ENCODE assay signal across 18 cellular contexts in the genomic region with DNA sequence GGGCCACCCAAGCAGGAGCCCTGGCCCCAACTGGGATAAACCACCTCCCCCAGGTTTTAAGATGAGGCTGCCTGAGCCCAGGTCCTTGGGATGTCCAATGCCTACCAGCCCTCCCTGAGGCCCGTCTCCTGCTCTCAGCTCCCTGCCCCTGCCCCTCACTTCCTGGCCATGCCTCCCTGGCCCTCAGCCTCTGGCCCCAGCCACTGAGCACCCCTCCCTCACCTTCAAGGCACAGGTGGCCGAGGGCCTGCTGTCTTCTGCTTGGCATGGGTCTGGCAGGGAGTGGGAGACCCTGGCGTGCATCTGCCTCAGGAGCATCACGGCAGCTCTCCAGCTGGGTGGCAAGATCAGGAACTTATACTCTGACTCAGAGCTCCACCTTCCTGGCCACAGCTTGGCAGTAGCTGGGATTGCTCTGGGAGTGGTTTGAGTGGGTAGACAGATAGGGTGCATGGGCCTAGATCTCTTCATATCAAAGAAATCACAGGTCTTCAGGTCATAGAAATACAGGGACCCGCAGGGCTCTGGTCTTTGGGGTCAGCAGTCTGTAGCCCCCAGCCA. TPM values are rescaled to one million over a fixed set of nuclear protein-coding genes. Genes with fewer than 3 reads are reported as not detected.
"Had no signal": no experiment of that assay in that cellular context is flagged by ENCODE, and none has a peak within 500 bp of the region (broad histone marks: within the 10 kb centered on the region; RNA-seq: fewer than 3 reads in every experiment).

A gene with protein sequence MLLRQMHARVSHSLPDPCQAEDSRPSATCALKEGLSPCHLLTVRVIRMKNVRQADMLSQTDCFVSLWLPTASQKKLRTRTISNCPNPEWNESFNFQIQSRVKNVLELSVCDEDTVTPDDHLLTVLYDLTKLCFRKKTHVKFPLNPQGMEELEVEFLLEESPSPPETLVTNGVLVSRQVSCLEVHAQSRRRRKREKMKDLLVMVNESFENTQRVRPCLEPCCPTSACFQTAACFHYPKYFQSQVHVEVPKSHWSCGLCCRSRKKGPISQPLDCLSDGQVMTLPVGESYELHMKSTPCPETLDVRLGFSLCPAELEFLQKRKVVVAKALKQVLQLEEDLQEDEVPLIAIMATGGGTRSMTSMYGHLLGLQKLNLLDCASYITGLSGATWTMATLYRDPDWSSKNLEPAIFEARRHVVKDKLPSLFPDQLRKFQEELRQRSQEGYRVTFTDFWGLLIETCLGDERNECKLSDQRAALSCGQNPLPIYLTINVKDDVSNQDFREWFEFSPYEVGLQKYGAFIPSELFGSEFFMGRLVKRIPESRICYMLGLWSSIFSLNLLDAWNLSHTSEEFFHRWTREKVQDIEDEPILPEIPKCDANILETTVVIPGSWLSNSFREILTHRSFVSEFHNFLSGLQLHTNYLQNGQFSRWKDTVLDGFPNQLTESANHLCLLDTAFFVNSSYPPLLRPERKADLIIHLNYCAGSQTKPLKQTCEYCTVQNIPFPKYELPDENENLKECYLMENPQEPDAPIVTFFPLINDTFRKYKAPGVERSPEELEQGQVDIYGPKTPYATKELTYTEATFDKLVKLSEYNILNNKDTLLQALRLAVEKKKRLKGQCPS (minus strand): TSS at position 330 of the 561 bp plus-strand sequence. CDS start 12 bp downstream, at position 318.

- H3K4me2 ChIP-seq: hepatocyte had no signal

- DNase-seq: activated CD4-positive, alpha-beta T cell treated with anti-CD3 and anti-CD28 coated beads, Interleukin-2, amount 50 U/mL, for 1 hour; activated naive CD4-positive, alpha-beta T cell; activated naive CD8-positive, alpha-beta T cell treated with anti-CD3 and anti-CD28 coated beads, Interleukin-2, amount 50 U/mL, for 24 hours; activated T-cell treated with anti-CD3 and anti-CD28 coated beads for 4 hours; aorta; effector memory CD4-positive, alpha-beta T cell; kidney; left lung; naive thymus-derived CD8-positive, alpha-beta T cell; stomach; T-helper 2 cell had no signal

- H3K4me1 ChIP-seq: left lung, stomach had no signal

- ATAC-seq: activated naive CD8-positive, alpha-beta T cell treated with anti-CD3 and anti-CD28 coated beads, Interleukin-2, amount 50 U/mL, for 24 hours; left lung; naive thymus-derived CD8-positive, alpha-beta T cell had no signal

- H3K4me3 ChIP-seq: hepatocyte, left lung, stomach, thoracic aorta had no signal

- H3K36me3 ChIP-seq: left lung, neutrophil, stomach, thoracic aorta had no signal

- H3K27me3 ChIP-seq: hepatocyte, left lung, neutrophil, stomach had no signal

- H3K27ac ChIP-seq: hepatocyte, left lung, neutrophil, stomach, thoracic aorta had no signal

- H2AFZ ChIP-seq: hepatocyte had no signal

- H3K9me3 ChIP-seq: left lung, neutrophil, thoracic aorta had no signal

- H3K79me2 ChIP-seq: hepatocyte had no signal

RNA-seq across cellular contexts. Expression of the gene that starts here (rescaled TPM):
- total RNA-seq: activated CD8-positive, alpha-beta memory T cell treated with anti-CD3 and anti-CD28 coated beads for 36 hours; aorta; cerebellum; epithelial cell of proximal tubule; glomerular endothelial cell; kidney; naive thymus-derived CD8-positive, alpha-beta T cell; stomach; thoracic aorta had no signal
- polyA plus RNA-seq: aorta; naive thymus-derived CD8-positive, alpha-beta T cell had no signal
